Comparison of ENCODE assay signal across 26 cellular contexts in the genomic region with DNA sequence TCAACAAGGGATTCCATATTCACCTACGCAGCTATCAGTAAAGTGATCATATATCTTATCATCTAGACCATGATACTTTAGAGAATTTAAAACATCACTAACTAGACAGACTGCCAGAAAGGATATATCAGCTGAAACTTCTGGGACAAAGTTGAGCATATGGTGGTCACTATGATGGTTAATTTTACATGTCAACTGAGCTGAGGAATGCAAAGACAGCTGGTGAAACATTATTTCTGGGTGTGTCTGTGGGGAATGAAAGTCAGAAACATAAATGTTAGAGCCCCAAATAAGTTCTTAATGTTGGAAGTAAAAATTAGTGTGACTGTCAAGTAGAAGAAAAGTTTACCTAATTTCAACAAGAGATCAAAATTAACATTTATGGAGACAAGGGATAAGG.
"Had no signal": no experiment of that assay in that cellular context is flagged by ENCODE, and none has a peak within 500 bp of the region (broad histone marks: within the 10 kb centered on the region; RNA-seq: fewer than 3 reads in every experiment).

No MANE protein-coding gene starts in this region.

- H3K4me2 ChIP-seq: neural progenitor cell, smooth muscle cell had no signal

- DNase-seq: naive thymus-derived CD4-positive, alpha-beta T cell; natural killer cell; occipital lobe; ovary; posterior cingulate gyrus; psoas muscle; right cardiac atrium; right lobe of liver; sigmoid colon; spleen; stimulated activated CD4-positive, alpha-beta T cell treated with anti-CD3 and anti-CD28 coated beads, Interleukin-12 subunit alpha, Interleukin-12 subunit beta, amount 100 ng/mL, for 4 hours; stimulated activated CD4-positive, alpha-beta T cell treated with anti-CD3 and anti-CD28 coated beads, Interleukin-1b, Interleukin-23, amount 100 ng/mL, for 48 hours; stimulated activated CD4-positive, alpha-beta T cell treated with anti-CD3 and anti-CD28 coated beads, Interleukin-4, amount 100 ng/mL, for 24 hours; stimulated activated naive B cell treated with anti-CD40 and anti-IgM and Interleukin-4, amounts not matched to agents 10 μg/mL and 1 μg/mL and 100 μg/mL, for 72 hours; stimulated activated naive CD4-positive, alpha-beta T cell treated with Interleukin-2 at 50 U/mL for 16 hours; stomach; thyroid gland had no signal

- H3K4me3 ChIP-seq: neural progenitor cell, ovary, psoas muscle, right lobe of liver, sigmoid colon, skin epidermis, smooth muscle cell, spleen, stomach, thoracic aorta, thyroid gland, tibial nerve, upper lobe of left lung, vagina had no signal

- H3K27ac ChIP-seq: neural progenitor cell, ovary, parathyroid adenoma, psoas muscle, right lobe of liver, sigmoid colon, skin epidermis, spleen, stomach, thoracic aorta, thyroid gland, tibial nerve, upper lobe of left lung, vagina had no signal

- H3K36me3 ChIP-seq: neural progenitor cell, ovary, right lobe of liver, sigmoid colon, spleen, stomach, thoracic aorta, thyroid gland, tibial nerve, upper lobe of left lung, vagina had no signal

- ATAC-seq: naive thymus-derived CD4-positive, alpha-beta T cell; natural killer cell; psoas muscle; right cardiac atrium; right lobe of liver; stimulated activated effector memory CD8-positive, alpha-beta T cell treated with anti-CD3 and anti-CD28 coated beads, Interleukin-12 subunit alpha, Interleukin-12 subunit beta, amount 100 ng/mL, for 72 hours; stimulated activated naive B cell treated with anti-CD40 and anti-IgM and Interleukin-4, amounts not matched to agents 10 μg/mL and 1 μg/mL and 100 μg/mL, for 72 hours had no signal

- H3K9ac ChIP-seq: neural progenitor cell, parathyroid adenoma had no signal

- H2AFZ ChIP-seq: neural progenitor cell, parathyroid adenoma had no signal

- H3K27me3 ChIP-seq: neural progenitor cell, ovary, right lobe of liver, sigmoid colon, spleen, stomach, thyroid gland, tibial nerve, upper lobe of left lung, vagina had no signal

- H3K9me3 ChIP-seq: ovary, psoas muscle, right lobe of liver, sigmoid colon, thoracic aorta, thyroid gland, upper lobe of left lung, vagina had no signal

- H3K79me2 ChIP-seq: parathyroid adenoma had no signal

- H3K4me1 ChIP-seq: neural progenitor cell, parathyroid adenoma, psoas muscle, right lobe of liver, sigmoid colon, spleen, stomach, thyroid gland, tibial nerve, upper lobe of left lung, vagina had no signal
